10 cellular contexts compared by ENCODE assay signal in the genomic region with DNA sequence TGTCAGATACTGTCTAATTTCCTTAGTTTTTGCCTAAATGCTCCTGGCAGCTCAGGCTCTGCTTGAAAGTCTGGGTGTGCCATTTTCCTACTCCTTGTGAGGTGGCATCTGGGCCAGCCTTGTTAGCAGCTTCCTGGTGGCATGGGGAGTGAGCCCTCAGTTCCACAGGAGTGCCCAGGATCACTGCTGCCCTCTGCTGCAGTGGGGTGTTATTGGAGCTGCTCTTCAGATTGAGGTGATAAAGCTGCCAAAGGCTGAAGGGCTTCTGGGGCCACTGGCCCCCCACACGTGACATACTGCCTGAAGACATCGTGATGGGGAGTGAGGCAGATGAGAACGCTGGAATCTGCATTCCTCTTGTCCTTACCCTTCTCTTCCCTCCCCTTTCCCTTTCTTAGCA. TPM values are rescaled to one million over a fixed set of nuclear protein-coding genes. Genes with fewer than 3 reads are reported as not detected.
DNase-seq lines count a peak whose midpoint lies in the region; ATAC-seq and TF ChIP-seq lines count a peak whose summit lies in the region.
"Had no signal": no experiment of that assay in that cellular context is flagged by ENCODE, and none has a peak within 500 bp of the region (broad histone marks: within the 10 kb centered on the region; RNA-seq: fewer than 3 reads in every experiment).

No MANE protein-coding gene starts in this region.

- TF ChIP-seq CTCF in C4-2B (conservative IDR thresholded peaks at IDR 0.05) (peak; percentile 17), left lung (IDR thresholded peaks at IDR 0.05) (no peak)

- no peaks in the 10 kb centered on the region for H3K9me3 Mint-ChIP-seq in activated T-helper 17 cell treated with anti-CD3 and anti-CD28 coated beads, Interleukin-2, amount 50 U/mL, for 72 hours
- H3K9me3 Mint-ChIP-seq: nephron had no signal

- peaks cover 4% of the 10 kb centered on the region for H3K4me1 Mint-ChIP-seq in activated T-helper 17 cell treated with anti-CD3 and anti-CD28 coated beads, Interleukin-2, amount 50 U/mL, for 72 hours
- H3K4me1 Mint-ChIP-seq: nephron had no signal

- peak; percentile 10 for DNase-seq in HT1080 (ENCODE audit: low read depth)
- no peak for DNase-seq in left lung
- no peak for DNase-seq in foreskin melanocyte
- no peak for DNase-seq in NK-92 treated with Interleukin-12 subunit alpha and Interleukin-12 subunit beta, amount 100 ng/mL, for 24 hours (lab: John Stamatoyannopoulos, UW)
- no peak for DNase-seq in activated gamma-delta T cell (lab: John Stamatoyannopoulos, UW)
- DNase-seq: NCI-H1436 had no signal

- no peak overlapping the region for H3K4me3 Mint-ChIP-seq in activated T-helper 17 cell treated with anti-CD3 and anti-CD28 coated beads, Interleukin-2, amount 50 U/mL, for 72 hours
- H3K4me3 Mint-ChIP-seq: nephron had no signal

- no peaks in the 10 kb centered on the region for H3K27me3 Mint-ChIP-seq in activated T-helper 17 cell treated with anti-CD3 and anti-CD28 coated beads, Interleukin-2, amount 50 U/mL, for 72 hours

- peak overlapping the region; percentile 63 for H3K27ac Mint-ChIP-seq in activated T-helper 17 cell treated with anti-CD3 and anti-CD28 coated beads, Interleukin-2, amount 50 U/mL, for 72 hours

- no peak for ATAC-seq in activated T-helper 17 cell treated with anti-CD3 and anti-CD28 coated beads, Interleukin-2, amount 50 U/mL, for 72 hours (replicated peaks)
- peak; percentile 12 for ATAC-seq in left lung
- no peak for ATAC-seq in HG02571 (IDR thresholded peaks at IDR 0.05; ENCODE audit: unreplicated experiment)

- intact Hi-C loops in left lung (cut with DNase I) = no loop called here

- H3K4me1 ChIP-seq in left lung = no peaks in the 10 kb centered on the region

- H3K27me3 ChIP-seq in left lung = no peaks in the 10 kb centered on the region

- peaks cover 100% of the 10 kb centered on the region for H3K36me3 Mint-ChIP-seq in activated T-helper 17 cell treated with anti-CD3 and anti-CD28 coated beads, Interleukin-2, amount 50 U/mL, for 72 hours (ENCODE audit: low read depth)

- H3K27ac ChIP-seq in C4-2B = no peak overlapping the region
- no peak overlapping the region for H3K27ac ChIP-seq in left lung

- peaks cover 0 to 99% of the 10 kb centered on the region in 2 donors for H3K36me3 ChIP-seq in left lung

- H3K9me3 ChIP-seq in left lung = no peaks in the 10 kb centered on the region

- H3K4me3 ChIP-seq in left lung = no peak overlapping the region

RNA-seq across cellular contexts. Expression of gene CEP95, which starts 27.4 kb away (rescaled TPM):
- total RNA-seq in HT1080 (2014; rRNA removed; shearing (Covaris generic)) = 18.5 and 21.6 TPM in 2 replicates
- 16.4 and 34.3 TPM in 2 replicates for polyA plus RNA-seq in HT1080 (2015; cell fraction: cytosol; rRNA removed)
- 141 and 144 TPM in 2 replicates for polyA plus RNA-seq in HT1080 (2015; cell fraction: nucleus; rRNA removed)
- total RNA-seq in activated T-helper 17 cell treated with anti-CD3 and anti-CD28 coated beads, Interleukin-2, amount 50 U/mL, for 72 hours = 10 to 100 TPM; 45.3 to 63.4 TPM
- total RNA-seq in left lung = 10 to 100 TPM; 21.2 to 26.3 TPM

RNA-seq across cellular contexts. Expression of gene DDX5, which starts 28.1 kb away (rescaled TPM):
- 250 and 611 TPM in 2 replicates for total RNA-seq in HT1080 (2014; rRNA removed; shearing (Covaris generic))
- 722 and 1,249 TPM in 2 replicates for polyA plus RNA-seq in HT1080 (2015; cell fraction: cytosol; rRNA removed)
- polyA plus RNA-seq in HT1080 (2015; cell fraction: nucleus; rRNA removed) = 4,423 and 5,570 TPM in 2 replicates
- 100 to 1,000 TPM; 485 to 742 TPM for total RNA-seq in activated T-helper 17 cell treated with anti-CD3 and anti-CD28 coated beads, Interleukin-2, amount 50 U/mL, for 72 hours
- total RNA-seq in left lung = 100 to 1,000 TPM; 712 to 729 TPM

RNA-seq across cellular contexts. Expression of gene POLG2, which starts 37.3 kb away (rescaled TPM):
- 11.6 and 13.8 TPM in 2 replicates for total RNA-seq in HT1080 (2014; rRNA removed; shearing (Covaris generic))
- polyA plus RNA-seq in HT1080 (2015; cell fraction: cytosol; rRNA removed) = 14.0 and 17.4 TPM in 2 replicates
- 48.8 and 63.3 TPM in 2 replicates for polyA plus RNA-seq in HT1080 (2015; cell fraction: nucleus; rRNA removed)
- total RNA-seq in activated T-helper 17 cell treated with anti-CD3 and anti-CD28 coated beads, Interleukin-2, amount 50 U/mL, for 72 hours = 10 to 100 TPM; 38.8 to 40.9 TPM
- total RNA-seq in left lung = 10 to 100 TPM; 12.6 to 12.8 TPM
